ENCODE assay signal across 11 cellular contexts in the genomic region with DNA sequence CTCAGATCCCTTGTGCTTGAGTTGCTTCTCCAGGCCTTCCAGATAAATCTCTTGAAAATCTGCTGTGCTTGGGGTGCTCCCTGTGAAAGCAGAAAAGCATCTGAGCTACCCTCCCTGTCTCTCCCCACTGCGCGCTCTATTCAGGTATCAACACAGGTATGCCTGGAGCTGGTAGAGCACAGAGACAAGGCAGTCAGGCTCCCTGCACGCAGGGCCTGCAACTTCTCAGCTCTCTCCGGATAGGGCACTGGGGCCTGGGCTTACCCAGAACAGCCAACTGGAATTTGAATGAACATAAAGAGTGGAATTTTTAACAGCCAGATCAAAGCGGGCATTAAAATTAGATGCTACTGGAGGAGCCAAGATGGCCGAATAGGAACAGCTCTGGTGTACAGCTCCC.
DNase-seq lines count a peak whose midpoint lies in the region; TF ChIP-seq lines count a peak whose summit lies in the region.
"Had no signal": no experiment of that assay in that cellular context is flagged by ENCODE, and none has a peak within 500 bp of the region (broad histone marks: within the 10 kb centered on the region; RNA-seq: fewer than 3 reads in every experiment).

No MANE protein-coding gene starts in this region.

- intact Hi-C loops in activated CD4-positive, alpha-beta T cell treated with anti-CD3 and anti-CD28 coated beads, Interleukin-2, amount 10 ng/mL, durations not matched to agents 24 days and 14 days (cut with micrococcal nuclease) = no loop called here
- intact Hi-C loops in spleen (cut with DNase I; ENCODE audit: low total_unique reads) = no loop called here

- no peak overlapping the region for H3K27ac Mint-ChIP-seq in activated CD4-positive, alpha-beta T cell treated with anti-CD3 and anti-CD28 coated beads, Interleukin-2, amount 10 ng/mL, durations not matched to agents 24 days and 14 days
- no peak overlapping the region for H3K27ac Mint-ChIP-seq in activated naive CD8-positive, alpha-beta T cell treated with anti-CD3 and anti-CD28 coated beads for 36 hours

- TF ChIP-seq CTCF in spleen (IDR thresholded peaks at IDR 0.05 in 8 of 11, conservative IDR thresholded peaks at IDR 0.05 in 3 of 11) (no peak), GM10266 (IDR thresholded peaks at IDR 0.05; ENCODE audit: control insufficient read depth, insufficient read depth, low read depth, missing control alignments) (no peak)

- H3K9me3 ChIP-seq in iPS-20b (ENCODE audit: insufficient read depth, low read depth, low read length) (no peaks in the 10 kb centered on the region), spleen (no peaks in the 10 kb centered on the region)
- H3K9me3 ChIP-seq: SJSA1 had no signal

- 67 to 93% (median 89%) methylated on average over 6 of the region's 6 CpGs for WGBS in spleen, 5 donors

- H3K27me3 ChIP-seq in iPS-20b (ENCODE audit: insufficient read depth, low read length) (no peaks in the 10 kb centered on the region), spleen (replicated peaks in 1 of 7) (no peaks in the 10 kb centered on the region)
- H3K27me3 ChIP-seq: dorsolateral prefrontal cortex, SJSA1 had no signal

- no peak for DNase-seq in activated CD4-positive, alpha-beta T cell treated with anti-CD3 and anti-CD28 coated beads, Interleukin-2, amount 10 ng/mL, durations not matched to agents 24 days and 14 days
- no peak for DNase-seq in activated CD4-positive, alpha-beta T cell treated with anti-CD3 and anti-CD28 coated beads, Interleukin-2, amount 50 U/mL, for 4 hours
- DNase-seq in activated naive CD8-positive, alpha-beta T cell treated with anti-CD3 and anti-CD28 coated beads for 36 hours = no peak
- DNase-seq in spleen (peak; percentile 40), CD1c-positive myeloid dendritic cell (ENCODE audit: extremely low spot score) (no peak), GM10266 (ENCODE audit: extremely low spot score) (no peak), NCI-H446 treated with DMSO at 0.1 percent for 48 hours (lab: John Stamatoyannopoulos, UW) (no peak)
- DNase-seq: ACHN had no signal

- peak overlapping the region; percentile 73; the same call in 1 of the 2 replicates for H3K9ac ChIP-seq in iPS-20b (ENCODE audit: low read depth, low read length)

- H3K27me3 Mint-ChIP-seq in activated CD4-positive, alpha-beta T cell treated with anti-CD3 and anti-CD28 coated beads, Interleukin-2, amount 10 ng/mL, durations not matched to agents 24 days and 14 days = peaks cover 3% of the 10 kb centered on the region
- H3K27me3 Mint-ChIP-seq in activated naive CD8-positive, alpha-beta T cell treated with anti-CD3 and anti-CD28 coated beads for 36 hours = no peaks in the 10 kb centered on the region

- peak overlapping the region; percentile 63 for H3K4me3 ChIP-seq in iPS-20b (ENCODE audit: low read length)
- peak overlapping the region in 1 of 8 donors; percentile 49 for H3K4me3 ChIP-seq in spleen
- H3K4me3 ChIP-seq: SJSA1 had no signal

- no peak for TF ChIP-seq POLR2A in spleen (IDR thresholded peaks at IDR 0.05)

- H3K36me3 Mint-ChIP-seq in activated CD4-positive, alpha-beta T cell treated with anti-CD3 and anti-CD28 coated beads, Interleukin-2, amount 10 ng/mL, durations not matched to agents 24 days and 14 days (ENCODE audit: low read depth) = no peaks in the 10 kb centered on the region
- no peaks in the 10 kb centered on the region for H3K36me3 Mint-ChIP-seq in activated naive CD8-positive, alpha-beta T cell treated with anti-CD3 and anti-CD28 coated beads for 36 hours

- H3K27ac ChIP-seq in iPS-20b (ENCODE audit: low read length) (peak overlapping the region; percentile 56), spleen (peak overlapping the region in 3 of 8 donors; percentile 19 to 53 (median 50))
- H3K27ac ChIP-seq: SJSA1 had no signal

- H3K9me3 Mint-ChIP-seq in activated CD4-positive, alpha-beta T cell treated with anti-CD3 and anti-CD28 coated beads, Interleukin-2, amount 10 ng/mL, durations not matched to agents 24 days and 14 days = no peaks in the 10 kb centered on the region
- H3K9me3 Mint-ChIP-seq in activated naive CD8-positive, alpha-beta T cell treated with anti-CD3 and anti-CD28 coated beads for 36 hours = no peaks in the 10 kb centered on the region

- peak overlapping the region; percentile 15 for H3K4me3 Mint-ChIP-seq in activated CD4-positive, alpha-beta T cell treated with anti-CD3 and anti-CD28 coated beads, Interleukin-2, amount 10 ng/mL, durations not matched to agents 24 days and 14 days
- H3K4me3 Mint-ChIP-seq in activated naive CD8-positive, alpha-beta T cell treated with anti-CD3 and anti-CD28 coated beads for 36 hours = peak overlapping the region; percentile 65

- peaks cover 3% of the 10 kb centered on the region for H3K4me1 Mint-ChIP-seq in activated CD4-positive, alpha-beta T cell treated with anti-CD3 and anti-CD28 coated beads, Interleukin-2, amount 10 ng/mL, durations not matched to agents 24 days and 14 days
- H3K4me1 Mint-ChIP-seq in activated naive CD8-positive, alpha-beta T cell treated with anti-CD3 and anti-CD28 coated beads for 36 hours = peaks cover 7% of the 10 kb centered on the region

- H3K36me3 ChIP-seq in iPS-20b (ENCODE audit: insufficient read depth, low read depth, low read length) (no peaks in the 10 kb centered on the region), spleen (no peaks in the 10 kb centered on the region)
- H3K36me3 ChIP-seq: SJSA1 had no signal

- peaks cover 5% of the 10 kb centered on the region; the same call in 1 of the 2 replicates for H3K4me1 ChIP-seq in iPS-20b (ENCODE audit: insufficient read depth, low read length)
- peaks cover 0 to 27% (median 16%) of the 10 kb centered on the region in 6 donors for H3K4me1 ChIP-seq in spleen
- H3K4me1 ChIP-seq: SJSA1 had no signal
